ENCODE assay signal across 8 cellular contexts in the genomic region with DNA sequence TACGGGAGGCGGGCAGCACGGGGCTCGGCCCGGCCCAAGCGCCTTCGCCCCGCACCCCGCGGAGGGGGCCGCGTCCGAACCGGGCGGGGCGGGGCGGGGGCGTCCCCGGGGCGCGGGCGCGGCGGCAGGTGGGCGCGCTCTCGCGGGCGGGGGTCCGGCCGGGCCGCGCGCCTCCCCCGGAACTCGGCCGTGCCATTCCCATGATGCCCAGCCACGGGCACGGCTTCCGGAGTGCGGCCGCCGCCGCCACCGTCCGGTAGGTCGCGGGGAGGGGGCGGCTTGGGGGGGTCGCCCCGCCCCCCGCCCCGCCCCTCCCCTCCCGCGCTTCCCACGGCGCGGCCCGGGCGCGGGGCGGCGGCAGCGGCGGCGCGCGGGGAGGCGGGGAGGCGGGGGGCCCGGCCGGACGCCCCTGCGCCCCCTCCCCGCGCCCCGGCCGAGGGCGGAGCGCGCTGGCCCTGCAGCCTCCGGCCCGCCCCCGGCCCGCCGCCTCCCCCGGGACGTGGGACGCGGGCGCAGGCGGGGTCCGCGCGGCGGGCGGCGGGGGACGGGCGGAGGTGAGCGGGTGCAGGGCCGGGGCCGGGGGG. TPM values are rescaled to one million over a fixed set of nuclear protein-coding genes. Genes with fewer than 3 reads are reported as not detected.
DNase-seq lines count a peak whose midpoint lies in the region.

A gene with protein sequence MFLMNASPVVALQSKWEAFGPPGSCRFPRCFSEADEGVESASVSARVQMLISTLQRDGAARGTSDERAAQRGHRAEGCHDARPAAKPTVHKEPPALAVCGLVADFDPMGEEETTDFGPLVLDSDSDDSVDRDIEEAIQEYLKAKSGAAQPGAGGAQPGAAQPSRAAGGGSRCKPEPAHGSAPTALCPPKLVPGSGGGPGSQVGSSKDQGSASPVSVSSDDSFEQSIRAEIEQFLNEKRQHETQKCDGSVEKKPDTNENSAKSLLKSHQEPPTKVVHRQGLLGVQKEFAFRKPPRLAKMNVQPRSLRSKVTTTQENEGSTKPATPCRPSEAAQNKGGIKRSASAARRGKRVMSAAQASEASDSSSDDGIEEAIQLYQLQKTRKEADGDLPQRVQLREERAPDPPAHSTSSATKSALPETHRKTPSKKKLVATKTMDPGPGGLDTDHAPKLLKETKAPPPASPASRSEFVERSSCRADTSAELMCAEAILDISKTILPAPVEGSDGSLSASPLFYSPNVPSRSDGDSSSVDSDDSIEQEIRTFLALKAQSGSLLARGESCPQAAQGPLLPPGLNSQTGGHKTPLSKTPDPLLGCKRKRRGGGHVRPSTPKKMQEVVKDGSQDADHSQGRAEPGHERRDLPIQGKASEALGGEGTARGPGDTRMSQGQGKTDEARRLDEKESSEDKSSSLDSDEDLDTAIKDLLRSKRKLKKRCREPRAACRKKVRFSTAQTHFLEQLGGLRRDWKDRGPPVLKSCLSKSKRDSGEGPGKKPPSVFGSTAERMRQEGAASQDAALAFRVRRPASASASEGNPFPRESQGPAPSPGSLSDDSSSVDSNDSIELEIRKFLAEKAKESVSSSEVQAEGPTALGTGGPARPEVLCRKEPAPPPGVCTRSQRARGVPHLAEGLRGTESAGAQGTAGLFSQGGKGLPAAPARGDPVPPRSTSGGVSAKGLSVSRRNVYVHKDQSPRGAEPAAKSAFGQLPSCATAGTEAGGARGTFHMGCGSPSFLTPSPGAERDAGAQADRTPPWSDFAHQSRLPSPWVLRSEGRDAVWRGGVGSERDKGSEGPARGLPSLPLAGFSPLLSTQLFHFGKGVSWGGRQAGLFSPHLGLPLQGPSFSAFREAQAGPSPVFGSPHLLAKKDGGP (N-terminal part only) (plus strand): TSS at position 314 of the 584 bp plus-strand sequence. CDS start 4,729 bp downstream, outside the sequence.

- peak within 1 kb of the TSS; percentile 87 for H4K8ac ChIP-seq in mesendoderm (ENCODE audit: low read depth, low read length)

- H3K23ac ChIP-seq in mesendoderm (ENCODE audit: low read length), result peak within 1 kb of the TSS; percentile 89

- H3K4ac ChIP-seq in mesendoderm (ENCODE audit: low read depth, low read length), result peak within 1 kb of the TSS; percentile 77

- H3K56ac ChIP-seq in mesendoderm (ENCODE audit: low read length), result peak within 1 kb of the TSS; percentile 94

- H3K18ac ChIP-seq in mesendoderm (ENCODE audit: low read length), result peak within 1 kb of the TSS; percentile 94

- DNase-seq in NCI-H460 (ENCODE audit: extremely low read depth, low read depth) (peak; percentile 45), mesendoderm (no peak), ureter (ENCODE audit: low spot score) (no peak), NCI-H187 (lab: John Stamatoyannopoulos, UW) (no peak), HuH-7.5 (ENCODE audit: low spot score) (no peak)
- DNase-seq in stimulated activated CD4-positive, alpha-beta T cell treated with anti-CD3 and anti-CD28 coated beads, Interleukin-4, amount 100 ng/mL, for 4 hours, result no peak

- no peak within 1 kb of the TSS for H4K5ac ChIP-seq in mesendoderm (ENCODE audit: low read length)

- no peaks in the 10 kb centered on the region for H3K4me1 ChIP-seq in ES-I3 (ENCODE audit: insufficient read depth, low read length)
- peaks cover 8% of the 10 kb centered on the region for H3K4me1 ChIP-seq in ectodermal cell (ENCODE audit: control insufficient read depth, insufficient read depth, low read length)
- H3K4me1 ChIP-seq in mesendoderm (ENCODE audit: control insufficient read depth, low read depth, low read length), result no peaks in the 10 kb centered on the region

- H3K79me1 ChIP-seq in mesendoderm (ENCODE audit: low read length), result peaks cover 3% of the 10 kb centered on the region

- H2BK120ac ChIP-seq in mesendoderm (ENCODE audit: low read depth, low read length), result peak within 1 kb of the TSS; percentile 29

- H3K79me2 ChIP-seq in mesendoderm (ENCODE audit: control insufficient read depth, insufficient read depth, low read length), result peaks cover 3% of the 10 kb centered on the region

- WGBS in ectodermal cell, 2 experiments, result 1% methylated on average over 97 to 103 of the region's 103 CpGs
- WGBS in mesendoderm (ENCODE audit: extremely low coverage, insufficient coverage, low lambda C conversion rate), result no CpG with 5 or more reads among the region's 103 CpGs

- H3K9ac ChIP-seq in ES-I3 (ENCODE audit: low read depth, low read length) (peak within 1 kb of the TSS; percentile 70), mesendoderm (ENCODE audit: low read length) (peak within 1 kb of the TSS; percentile 95)

- H3K36me3 ChIP-seq in ES-I3 (ENCODE audit: insufficient read depth, low read length) (no peaks in the 10 kb centered on the region; the same call in 1 of the 2 replicates), ectodermal cell (ENCODE audit: control insufficient read depth, insufficient read depth, low read length) (peaks cover 8% of the 10 kb centered on the region), mesendoderm (ENCODE audit: control insufficient read depth, insufficient read depth, low read length) (peaks cover 5% of the 10 kb centered on the region)

- no peak within 1 kb of the TSS for H2BK15ac ChIP-seq in mesendoderm (replicated peaks; ENCODE audit: low read depth)

- no peak within 1 kb of the TSS for H3K27ac ChIP-seq in ectodermal cell (ENCODE audit: insufficient read depth, low read depth, low read length, poor library complexity, severe bottlenecking)
- H3K27ac ChIP-seq in mesendoderm (ENCODE audit: low read depth, low read length), result peak within 1 kb of the TSS; percentile 27

- H2AK5ac ChIP-seq in mesendoderm (ENCODE audit: low read length), result no peak within 1 kb of the TSS

- no peak within 1 kb of the TSS for H2BK5ac ChIP-seq in mesendoderm (ENCODE audit: low read length)

- H3K27me3 ChIP-seq in ectodermal cell (ENCODE audit: control insufficient read depth, insufficient read depth, low read length, poor library complexity, severe bottlenecking) (no peaks in the 10 kb centered on the region), mesendoderm (ENCODE audit: insufficient read depth, low read length, poor library complexity) (no peaks in the 10 kb centered on the region)

- H3K9me3 ChIP-seq in ES-I3 (ENCODE audit: control insufficient read depth, insufficient read depth, low read length), result no peaks in the 10 kb centered on the region
- H3K9me3 ChIP-seq in ectodermal cell (ENCODE audit: control insufficient read depth, low read length), result no peaks in the 10 kb centered on the region

- peak within 1 kb of the TSS; percentile 75 for H3K4me3 ChIP-seq in ectodermal cell (ENCODE audit: insufficient read depth, low read depth, low read length)
- H3K4me3 ChIP-seq in mesendoderm (ENCODE audit: low read length), result peak within 1 kb of the TSS; percentile 81

- H3K4me2 ChIP-seq in mesendoderm (ENCODE audit: low read length), result peak within 1 kb of the TSS; percentile 80

RNA-seq across cellular contexts. Expression of the gene that starts here (rescaled TPM):
- total RNA-seq in NCI-H460 (2014; rRNA removed; shearing (Covaris generic)), result 37.3 and 39.3 TPM in 2 replicates
- polyA plus RNA-seq in NCI-H460 (2014; cell fraction: nucleus; rRNA removed), result 42.6 and 55.0 TPM in 2 replicates
- polyA plus RNA-seq in ectodermal cell (2013, experiment 1 of 4), result 28.1 TPM
- 30.6 TPM for polyA plus RNA-seq in ectodermal cell (2013, experiment 2 of 4)
- 24.7 TPM for polyA plus RNA-seq in ectodermal cell (2013, experiment 3 of 4)
- 26.5 TPM for polyA plus RNA-seq in ectodermal cell (2013, experiment 4 of 4)
- polyA plus RNA-seq in mesendoderm (2013, experiment 1 of 2), result 8.3 TPM
- 8.7 TPM for polyA plus RNA-seq in mesendoderm (2013, experiment 2 of 2)
- total RNA-seq in ureter, result 25.6 TPM
